Comparison of ENCODE assay signal across 9 cellular contexts in the genomic region with DNA sequence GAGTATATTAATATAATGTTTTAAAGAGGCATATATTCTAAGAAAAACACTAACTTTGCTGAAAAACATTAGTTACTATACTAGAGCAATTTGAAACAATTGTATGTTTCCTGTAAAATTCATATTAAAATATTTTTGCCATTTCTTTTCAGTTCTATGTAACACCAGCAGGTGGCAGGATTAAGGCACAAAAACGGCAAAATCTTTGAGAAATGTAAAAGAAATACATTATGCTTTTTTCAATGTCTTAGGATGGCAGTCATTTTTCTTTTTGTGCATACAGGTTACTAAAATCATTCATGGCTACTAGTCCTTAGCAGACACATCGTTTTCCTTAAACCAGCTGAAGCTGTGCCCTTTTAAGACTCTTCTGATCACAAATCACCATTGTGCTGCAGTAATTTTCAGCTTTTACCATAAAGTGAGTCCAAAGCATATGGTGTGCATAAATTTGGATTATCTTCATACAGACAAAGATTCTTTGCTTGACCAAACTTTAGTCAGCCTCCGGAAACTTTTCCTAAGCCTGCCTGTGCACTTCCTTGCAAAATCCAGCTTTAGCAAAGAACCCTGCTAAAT.
DNase-seq lines count a peak whose midpoint lies in the region; ATAC-seq and TF ChIP-seq lines count a peak whose summit lies in the region.
"Had no signal": no experiment of that assay in that cellular context is flagged by ENCODE, and none has a peak within 500 bp of the region (broad histone marks: within the 10 kb centered on the region; RNA-seq: fewer than 3 reads in every experiment).

No MANE protein-coding gene starts in this region.

- no peaks in the 10 kb centered on the region for H3K27me3 Mint-ChIP-seq in activated T-helper 1 cell treated with anti-CD3 and anti-CD28 coated beads, Interleukin-12 subunit alpha, Interleukin-12 subunit beta, Interleukin-2, Interleukin-4 antibody, amounts not matched to agents 30 ng/mL and 10 ng/mL and 1 ng/mL, durations not matched to agents 14 hours and 24 hours and 36 hours (ENCODE audit: insufficient read depth)

- no peak for ATAC-seq in HG03159 (IDR thresholded peaks at IDR 0.05; ENCODE audit: unreplicated experiment)

- H3K27ac ChIP-seq in 22Rv1: no peak overlapping the region
- no peak overlapping the region for H3K27ac ChIP-seq in RWPE1
- H3K27ac ChIP-seq: neutrophil had no signal

- POLR2A ChIA-PET in RWPE1 (lab: Yijun Ruan, JAX; ENCODE audit: low non-redundant PET): no interaction called here

- peak; percentile 7 for DNase-seq in GM13977 (ENCODE audit: low spot score)
- no peak for DNase-seq in RWPE1 (ENCODE audit: low spot score)
- DNase-seq in glomerular visceral epithelial cell (ENCODE audit: extremely low spot score): peak; percentile 20
- DNase-seq in islet precursor cell: no peak
- no peak for DNase-seq in activated T-helper 1 cell treated with anti-CD3 and anti-CD28 coated beads, Interleukin-12 subunit alpha, Interleukin-12 subunit beta, Interleukin-2, Interleukin-4 antibody, amounts not matched to agents 30 ng/mL and 10 ng/mL and 1 ng/mL, durations not matched to agents 14 hours and 24 hours and 36 hours (ENCODE audit: low spot score)
- no peak for DNase-seq in activated gamma-delta T cell treated with Interleukin-2 at 50 U/mL for 16 hours

- CTCF ChIA-PET in RWPE1 (lab: Yijun Ruan, JAX): interaction anchor here (0.6 to 1.8 kb wide), 7 partner anchors 61 to 983 kb away, joined by 3 to 12 read pairs (median 3); no protein-coding TSS in a partner anchor

- no peaks in the 10 kb centered on the region for H3K4me1 Mint-ChIP-seq in activated T-helper 1 cell treated with anti-CD3 and anti-CD28 coated beads, Interleukin-12 subunit alpha, Interleukin-12 subunit beta, Interleukin-2, Interleukin-4 antibody, amounts not matched to agents 30 ng/mL and 10 ng/mL and 1 ng/mL, durations not matched to agents 14 hours and 24 hours and 36 hours (ENCODE audit: low read depth)

- H3K9me3 Mint-ChIP-seq in activated T-helper 1 cell treated with anti-CD3 and anti-CD28 coated beads, Interleukin-12 subunit alpha, Interleukin-12 subunit beta, Interleukin-2, Interleukin-4 antibody, amounts not matched to agents 30 ng/mL and 10 ng/mL and 1 ng/mL, durations not matched to agents 14 hours and 24 hours and 36 hours: no peaks in the 10 kb centered on the region

- intact Hi-C loops in activated T-helper 1 cell treated with anti-CD3 and anti-CD28 coated beads, Interleukin-12 subunit alpha, Interleukin-12 subunit beta, Interleukin-2, Interleukin-4 antibody, amounts not matched to agents 30 ng/mL and 10 ng/mL and 1 ng/mL, durations not matched to agents 14 hours and 24 hours and 36 hours (cut with micrococcal nuclease): loop anchor here (2.0 to 10.0 kb wide), 2 partner anchors 404 to 804 kb away; partner anchors contain the start of gene SLITRK5

- no peak overlapping the region for H3K27ac Mint-ChIP-seq in activated T-helper 1 cell treated with anti-CD3 and anti-CD28 coated beads, Interleukin-12 subunit alpha, Interleukin-12 subunit beta, Interleukin-2, Interleukin-4 antibody, amounts not matched to agents 30 ng/mL and 10 ng/mL and 1 ng/mL, durations not matched to agents 14 hours and 24 hours and 36 hours

- peak; percentile 78 for TF ChIP-seq CTCF in 22Rv1 (IDR thresholded peaks at IDR 0.05)
- TF ChIP-seq CTCF in GM13977 (IDR thresholded peaks at IDR 0.05; ENCODE audit: extremely low read depth, insufficient read depth, missing control alignments): peak; percentile 58
- peak; percentile 65 for TF ChIP-seq CTCF in RWPE1 (conservative IDR thresholded peaks at IDR 0.05; ENCODE audit: low read depth)

- no peaks in the 10 kb centered on the region for H3K36me3 Mint-ChIP-seq in activated T-helper 1 cell treated with anti-CD3 and anti-CD28 coated beads, Interleukin-12 subunit alpha, Interleukin-12 subunit beta, Interleukin-2, Interleukin-4 antibody, amounts not matched to agents 30 ng/mL and 10 ng/mL and 1 ng/mL, durations not matched to agents 14 hours and 24 hours and 36 hours (ENCODE audit: low read depth)

- in situ Hi-C loops in GM13977 (cut with MboI; ENCODE audit: low pct_unique_long_range_greater_than_20kb, low sequenced_read_pairs, unreplicated experiment): no loop called here

- H3K4me3 Mint-ChIP-seq in activated T-helper 1 cell treated with anti-CD3 and anti-CD28 coated beads, Interleukin-12 subunit alpha, Interleukin-12 subunit beta, Interleukin-2, Interleukin-4 antibody, amounts not matched to agents 30 ng/mL and 10 ng/mL and 1 ng/mL, durations not matched to agents 14 hours and 24 hours and 36 hours: no peak overlapping the region

Comparison
In these comparisons a context has a peak if more than half of its experiments do, and no peak if none do; other contexts are left out.
1. DNase-seq: peak in GM13977 (single experiment) and glomerular visceral epithelial cell (single experiment); none in RWPE1 (single experiment), islet precursor cell (single experiment), activated T-helper 1 cell treated with anti-CD3 and anti-CD28 coated beads, Interleukin-12 subunit alpha, Interleukin-12 subunit beta, Interleukin-2, Interleukin-4 antibody, amounts not matched to agents 30 ng/mL and 10 ng/mL and 1 ng/mL, durations not matched to agents 14 hours and 24 hours and 36 hours (single experiment) and activated gamma-delta T cell treated with Interleukin-2 at 50 U/mL for 16 hours (single experiment).
2. Peak in every context shown above with its lines, with median percentiles within 50 percentile points of each other: CTCF ChIP-seq.